ENCODE assay signal across 1 cellular context in genomic region chr6:10531942-10532341, GRCh38.
TF ChIP-seq lines count a peak whose summit lies in the region.

No MANE protein-coding gene starts in this region.

TF ChIP-seq in HepG2, 621 proteins besides CTCF, POLR2A, EP300 and RAD21:
- TF ChIP-seq ZBTB40 (IDR thresholded peaks at IDR 0.05) (no peak), ZBTB40 (CRISPR knock-in tag; IDR thresholded peaks at IDR 0.05) (no peak), ZNF329 (CRISPR knock-in tag; IDR thresholded peaks at IDR 0.05; ENCODE audit: low read depth) (no peak), MLXIP (CRISPR knock-in tag; IDR thresholded peaks at IDR 0.05; ENCODE audit: borderline replicate concordance) (no peak), ZNF446 (CRISPR knock-in tag; IDR thresholded peaks at IDR 0.05) (no peak), XBP1 (CRISPR knock-in tag; IDR thresholded peaks at IDR 0.05) (no peak), ZBTB46 (CRISPR knock-in tag; IDR thresholded peaks at IDR 0.05; ENCODE audit: borderline replicate concordance) (no peak), ZNF777 (CRISPR knock-in tag; IDR thresholded peaks at IDR 0.05) (no peak), HBP1 (CRISPR knock-in tag; IDR thresholded peaks at IDR 0.05; ENCODE audit: low read depth) (no peak), ZNF850 (CRISPR knock-in tag; conservative IDR thresholded peaks at IDR 0.05) (no peak), MAX (IDR thresholded peaks at IDR 0.05) (no peak), ZFP36 (IDR thresholded peaks at IDR 0.05; ENCODE audit: borderline replicate concordance, low read depth, low read length, partially characterized antibody) (no peak), ARNTL (CRISPR knock-in tag; IDR thresholded peaks at IDR 0.05) (no peak), SMYD3 (CRISPR knock-in tag; IDR thresholded peaks at IDR 0.05) (no peak), TP53 (CRISPR knock-in tag; conservative IDR thresholded peaks at IDR 0.05) (no peak), MTERF4 (CRISPR knock-in tag; IDR thresholded peaks at IDR 0.05) (no peak), MYNN (CRISPR knock-in tag; IDR thresholded peaks at IDR 0.05; ENCODE audit: low read depth) (no peak), SKI (IDR thresholded peaks at IDR 0.05; ENCODE audit: partially characterized antibody) (no peak), SNRNP70 (IDR thresholded peaks at IDR 0.05; ENCODE audit: low read depth, low read length) (no peak), ZKSCAN1 (IDR thresholded peaks at IDR 0.05; ENCODE audit: low read length) (no peak), RCOR2 (CRISPR knock-in tag; IDR thresholded peaks at IDR 0.05) (no peak)
